In genomic region chr10:80433134-80433533, GRCh38 we compare ENCODE assay signal across 26 cellular contexts. TPM values are rescaled to one million over a fixed set of nuclear protein-coding genes. Genes with fewer than 3 reads are reported as not detected.
DNase-seq lines count a peak whose midpoint lies in the region; ATAC-seq, FAIRE-seq and TF ChIP-seq lines count a peak whose summit lies in the region.
"Had no signal": no experiment of that assay in that cellular context is flagged by ENCODE, and none has a peak within 500 bp of the region (broad histone marks: within the 10 kb centered on the region; RNA-seq: fewer than 3 reads in every experiment).

No MANE protein-coding gene starts in this region.

- H3K36me3 Mint-ChIP-seq in activated T-helper 17 cell treated with anti-CD3 and anti-CD28 coated beads, Interleukin-2, amount 50 U/mL, for 72 hours (ENCODE audit: low read depth) = no peaks in the 10 kb centered on the region
- H3K36me3 Mint-ChIP-seq in nephron progenitor cell (ENCODE audit: low read depth) = peaks cover 68% of the 10 kb centered on the region
- H3K36me3 Mint-ChIP-seq in activated CD4-positive, alpha-beta T cell treated with anti-CD3 and anti-CD28 coated beads for 36 hours (ENCODE audit: low read depth) = peaks cover 5% of the 10 kb centered on the region
- H3K36me3 Mint-ChIP-seq: CD14-positive monocyte had no signal

- DNase-seq in HepG2 (ENCODE audit: low spot score) = no peak
- no peak for DNase-seq in right lobe of liver
- DNase-seq in nephron progenitor cell = no peak
- no peak for DNase-seq in cardiac septum (ENCODE audit: low spot score)
- no peak for DNase-seq in kidney glomerular epithelial cell (lab: John Stamatoyannopoulos, UW)
- no peak for DNase-seq in activated CD4-positive, alpha-beta T cell treated with anti-CD3 and anti-CD28 coated beads for 36 hours
- no peak for DNase-seq in effector CD4-positive, alpha-beta T cell
- DNase-seq: ACHN; AML-193; BE2C; CD4-positive, alpha-beta T cell; CD8-positive, alpha-beta memory T cell; DMS 273 treated with DMSO at 0.1 percent for 48 hours; DMS79; EL; GDM1 had no signal

- no peak for TF ChIP-seq EP300 in HepG2 (IDR thresholded peaks at IDR 0.05; ENCODE audit: low read depth in 2 of 2, low read length in 2 of 2)
- no peak for TF ChIP-seq EP300 in HepG2 (CRISPR knock-in tag; IDR thresholded peaks at IDR 0.05; ENCODE audit: borderline replicate concordance)

- no peaks in the 10 kb centered on the region for H3K79me2 ChIP-seq in HepG2 (ENCODE audit: insufficient read depth, low read length)

- BruUV-seq in HepG2 (replicated peaks; lab: Mats Ljungman, UMichigan) = no TSS peak

- no peak overlapping the region for H3K4me3 Mint-ChIP-seq in activated T-helper 17 cell treated with anti-CD3 and anti-CD28 coated beads, Interleukin-2, amount 50 U/mL, for 72 hours
- no peak overlapping the region for H3K4me3 Mint-ChIP-seq in nephron progenitor cell
- no peak overlapping the region for H3K4me3 Mint-ChIP-seq in activated CD4-positive, alpha-beta T cell treated with anti-CD3 and anti-CD28 coated beads for 36 hours
- H3K4me3 Mint-ChIP-seq: CD14-positive monocyte; CD4-positive, alpha-beta T cell; CD8-positive, alpha-beta memory T cell; GM23338 had no signal

- TF ChIP-seq POLR2A in HepG2 (IDR thresholded peaks at IDR 0.05; ENCODE audit: insufficient read depth in 1 of 2, low read depth in 2 of 2, low read length in 2 of 2) (no peak), right lobe of liver (IDR thresholded peaks at IDR 0.05) (no peak)

- H3K27ac ChIP-seq in HepG2 (ENCODE audit: extremely low read length, insufficient read depth, low read length) (no peak overlapping the region), right lobe of liver (no peak overlapping the region)
- H3K27ac ChIP-seq: 22Rv1; BLaER1 treated with 17β-estradiol and CSF1 and Interleukin-3, amounts not matched to agents 10 nM and 100 nM had no signal

- H3K4me3 ChIP-seq in HepG2 (replicated peaks in 1 of 3; ENCODE audit: insufficient read depth in 1 of 3, low read depth in 2 of 3, low read length in 3 of 3) (no peak overlapping the region), right lobe of liver (no peak overlapping the region)
- H3K4me3 ChIP-seq: BLaER1 treated with 17β-estradiol and CSF1 and Interleukin-3, amounts not matched to agents 10 nM and 100 nM; GM12878; GM23338; HAP-1 had no signal

- H3K4me2 ChIP-seq in HepG2 (ENCODE audit: low read depth, low read length) = no peak overlapping the region
- H3K4me2 ChIP-seq: BLaER1 treated with 17β-estradiol and CSF1 and Interleukin-3, amounts not matched to agents 10 nM and 100 nM; GM23338 had no signal

- CTCF ChIA-PET in HepG2 (lab: Yijun Ruan, JAX; ENCODE audit: low intra/inter-chr PET ratio, low total read pairs) = no interaction called here
- CTCF ChIA-PET in activated CD4-positive, alpha-beta T cell treated with anti-CD3 and anti-CD28 coated beads for 36 hours (lab: Charles Lee) = interaction anchor here (0.6 to 2.0 kb wide), 3 partner anchors 12 to 1117 kb away, joined by 3 to 4 read pairs (median 4); no protein-coding TSS in a partner anchor

- H3K4me1 ChIP-seq in HepG2 (ENCODE audit: insufficient read depth, low read length) (no peaks in the 10 kb centered on the region), right lobe of liver (no peaks in the 10 kb centered on the region)
- H3K4me1 ChIP-seq: BE2C, HAP-1 had no signal

- peaks cover under 1 to 37% of the 10 kb centered on the region in 2 experiments for H3K36me3 ChIP-seq in HepG2 (replicated peaks in 1 of 2; ENCODE audit: control insufficient read depth in 1 of 2, insufficient read depth in 2 of 2, low read length in 2 of 2)
- H3K36me3 ChIP-seq in right lobe of liver = peaks cover 0 to 6% (median 3%) of the 10 kb centered on the region in 4 donors
- H3K36me3 ChIP-seq: BE2C, HAP-1 had no signal

- TF ChIP-seq CTCF in HepG2 (CRISPR knock-in tag; IDR thresholded peaks at IDR 0.05) = no peak
- no peak for TF ChIP-seq CTCF in right lobe of liver (IDR thresholded peaks at IDR 0.05)
- TF ChIP-seq CTCF in nephron progenitor cell (IDR thresholded peaks at IDR 0.05) = no peak

- H2AFZ ChIP-seq in HepG2 (ENCODE audit: low read length) = no peak overlapping the region
- H2AFZ ChIP-seq: GM23338 had no signal

- H3K27me3 ChIP-seq in HepG2 (ENCODE audit: control insufficient read depth in 1 of 2, insufficient read depth in 2 of 2, low read length in 2 of 2) (no peaks in the 10 kb centered on the region), right lobe of liver (no peaks in the 10 kb centered on the region)
- H3K27me3 ChIP-seq: BE2C; BLaER1 treated with 17β-estradiol and CSF1 and Interleukin-3, amounts not matched to agents 10 nM and 100 nM had no signal

- H4K20me1 ChIP-seq in HepG2 (ENCODE audit: insufficient read depth, low read length) = no peaks in the 10 kb centered on the region
- H4K20me1 ChIP-seq: BLaER1 treated with 17β-estradiol and CSF1 and Interleukin-3, amounts not matched to agents 10 nM and 100 nM had no signal

- intact Hi-C loops in HepG2 (cut with micrococcal nuclease; ENCODE audit: unreplicated experiment) (no loop called here), right lobe of liver (cut with DNase I) (no loop called here), cardiac septum (cut with DNase I) (no loop called here)
- intact Hi-C loops in activated CD4-positive, alpha-beta T cell treated with anti-CD3 and anti-CD28 coated beads for 36 hours (cut with DNase I, micrococcal nuclease) = no loop called here

- H3K27ac Mint-ChIP-seq in activated T-helper 17 cell treated with anti-CD3 and anti-CD28 coated beads, Interleukin-2, amount 50 U/mL, for 72 hours = peak overlapping the region; percentile 18
- H3K27ac Mint-ChIP-seq in nephron progenitor cell = peak overlapping the region; percentile 22
- H3K27ac Mint-ChIP-seq in activated CD4-positive, alpha-beta T cell treated with anti-CD3 and anti-CD28 coated beads for 36 hours = no peak overlapping the region
- H3K27ac Mint-ChIP-seq: CD4-positive, alpha-beta T cell; CD8-positive, alpha-beta memory T cell; GM23338 had no signal

- H3K9me3 ChIP-seq in HepG2 (ENCODE audit: low read length) (no peaks in the 10 kb centered on the region), right lobe of liver (no peaks in the 10 kb centered on the region)
- H3K9me3 ChIP-seq: BE2C; BLaER1 treated with 17β-estradiol and CSF1 and Interleukin-3, amounts not matched to agents 10 nM and 100 nM; HAP-1 had no signal

- no peak for FAIRE-seq in HepG2 (lab: Jason Lieb, UNC)
- FAIRE-seq: A204.1, D721Med, GM12878, GM19239 had no signal

- WGBS in HepG2 (ENCODE audit: low lambda C conversion rate) = 87% methylated on average over 3 of the region's 3 CpGs
- 60% methylated on average over 3 of the region's 3 CpGs for WGBS in right lobe of liver (ENCODE audit: insufficient coverage, low coverage, low lambda C conversion rate, missing lambda C conversion rate)

- H3K9me3 Mint-ChIP-seq in activated T-helper 17 cell treated with anti-CD3 and anti-CD28 coated beads, Interleukin-2, amount 50 U/mL, for 72 hours = no peaks in the 10 kb centered on the region
- H3K9me3 Mint-ChIP-seq in nephron progenitor cell = no peaks in the 10 kb centered on the region
- H3K9me3 Mint-ChIP-seq in activated CD4-positive, alpha-beta T cell treated with anti-CD3 and anti-CD28 coated beads for 36 hours (ENCODE audit: low read depth) = no peaks in the 10 kb centered on the region
- H3K9me3 Mint-ChIP-seq: CD14-positive monocyte; CD4-positive, alpha-beta T cell; CD8-positive, alpha-beta memory T cell; GM23338 had no signal

- POLR2A ChIA-PET in HepG2 (lab: Yijun Ruan, JAX) = no interaction called here
- POLR2A ChIA-PET in activated CD4-positive, alpha-beta T cell treated with anti-CD3 and anti-CD28 coated beads for 36 hours (lab: Charles Lee) = no interaction called here

- no peaks in the 10 kb centered on the region for H3K4me1 Mint-ChIP-seq in activated T-helper 17 cell treated with anti-CD3 and anti-CD28 coated beads, Interleukin-2, amount 50 U/mL, for 72 hours
- peaks cover 30% of the 10 kb centered on the region for H3K4me1 Mint-ChIP-seq in nephron progenitor cell
- H3K4me1 Mint-ChIP-seq in activated CD4-positive, alpha-beta T cell treated with anti-CD3 and anti-CD28 coated beads for 36 hours = no peaks in the 10 kb centered on the region
- H3K4me1 Mint-ChIP-seq: CD8-positive, alpha-beta memory T cell had no signal

- ATAC-seq in HepG2 = no peak
- no peak for ATAC-seq in right lobe of liver
- no peak for ATAC-seq in activated T-helper 17 cell treated with anti-CD3 and anti-CD28 coated beads, Interleukin-2, amount 50 U/mL, for 72 hours (replicated peaks)
- no peak for ATAC-seq in activated CD4-positive, alpha-beta T cell treated with anti-CD3 and anti-CD28 coated beads for 36 hours
- ATAC-seq: GM12878, GM23338 had no signal

- in situ Hi-C loops in HepG2 (cut with HindIII; ENCODE audit: extremely low pct_ligation_motif_present, low pct_unique_long_range_greater_than_20kb) = no loop called here

- no peak for TF ChIP-seq RAD21 in HepG2 (CRISPR knock-in tag; IDR thresholded peaks at IDR 0.05)

- H3K27me3 Mint-ChIP-seq in activated T-helper 17 cell treated with anti-CD3 and anti-CD28 coated beads, Interleukin-2, amount 50 U/mL, for 72 hours = peaks cover 4% of the 10 kb centered on the region
- no peaks in the 10 kb centered on the region for H3K27me3 Mint-ChIP-seq in nephron progenitor cell (ENCODE audit: low read depth, poor library complexity)
- H3K27me3 Mint-ChIP-seq in activated CD4-positive, alpha-beta T cell treated with anti-CD3 and anti-CD28 coated beads for 36 hours = no peaks in the 10 kb centered on the region
- H3K27me3 Mint-ChIP-seq: CD4-positive, alpha-beta T cell had no signal

- H3K9ac ChIP-seq in HepG2 (ENCODE audit: insufficient read depth, low read depth, low read length) = no peak overlapping the region
- H3K9ac ChIP-seq: BLaER1 treated with 17β-estradiol and CSF1 and Interleukin-3, amounts not matched to agents 10 nM and 100 nM had no signal

RNA-seq across cellular contexts. Expression of gene TSPAN14, which starts 21.0 kb away (rescaled TPM):
- total RNA-seq in HepG2 (2016; rRNA removed; fragmentation: Illumina TruSeq; extraction: Trizol) (17.4 and 24.1 TPM in 2 replicates), right lobe of liver (10 to 100 TPM; 22.1 to 39.0 (median 28.4) TPM), cardiac septum (20.1 TPM)
- 5.0 and 6.4 TPM in 2 replicates for total RNA-seq in HepG2 (2016; cell fraction: cytosol; rRNA removed; fragmentation: Illumina TruSeq; extraction: Trizol; ENCODE audit: low read depth)
- total RNA-seq in HepG2 (2016; cell fraction: insoluble cytoplasmic fraction; rRNA removed; fragmentation: Illumina TruSeq; extraction: Trizol) = 16.0 and 24.8 TPM in 2 replicates
- 15.7 and 18.1 TPM in 2 replicates for total RNA-seq in HepG2 (2016; cell fraction: membrane; rRNA removed; fragmentation: Illumina TruSeq; extraction: Trizol)
- total RNA-seq in HepG2 (2016; cell fraction: nucleus; rRNA removed; fragmentation: Illumina TruSeq; extraction: Trizol) = 28.9 and 38.5 TPM in 2 replicates
- polyA plus RNA-seq in HepG2 (2011; rRNA removed) = 73.8 and 80.6 TPM in 2 replicates
- 66.9 and 68.7 TPM in 2 replicates for polyA plus RNA-seq in HepG2 (2011; cell fraction: cytosol; rRNA removed)
- 64.3 and 75.0 TPM in 2 replicates for polyA plus RNA-seq in HepG2 (2011; cell fraction: nucleus; rRNA removed)
- 36.4 and 39.6 TPM in 2 replicates for polyA plus RNA-seq in HepG2 (2012)
- 6.7 and 7.8 TPM in 2 replicates for polyA plus RNA-seq in HepG2 (2016; cell fraction: cytosol; fragmentation: Illumina TruSeq; extraction: Trizol; ENCODE audit: low read depth)
- polyA plus RNA-seq in HepG2 (2016; cell fraction: insoluble cytoplasmic fraction; fragmentation: Illumina TruSeq; extraction: Trizol; ENCODE audit: low read depth) = 19.6 and 25.9 TPM in 2 replicates
- 15.4 and 16.2 TPM in 2 replicates for polyA plus RNA-seq in HepG2 (2016; cell fraction: membrane; fragmentation: Illumina TruSeq; extraction: Trizol; ENCODE audit: low read depth)
- 59.1 and 62.2 TPM in 2 replicates for polyA plus RNA-seq in HepG2 (2016; cell fraction: nucleus; fragmentation: Illumina TruSeq; extraction: Trizol; ENCODE audit: insufficient read depth, low read depth)
- polyA minus RNA-seq in HepG2 (2011; rRNA and poly(A)+ RNA removed; ENCODE audit: low replicate concordance) = 22.0 and 139 TPM in 2 replicates
- polyA minus RNA-seq in HepG2 (2011; cell fraction: cytosol; rRNA and poly(A)+ RNA removed) = 48.1 and 54.0 TPM in 2 replicates
- 39.9 and 48.0 TPM in 2 replicates for polyA minus RNA-seq in HepG2 (2011; cell fraction: nucleus; rRNA and poly(A)+ RNA removed)
- total RNA-seq in activated T-helper 17 cell treated with anti-CD3 and anti-CD28 coated beads, Interleukin-2, amount 50 U/mL, for 72 hours = 10 to 100 TPM; 61.9 to 64.5 TPM
- total RNA-seq in activated CD4-positive, alpha-beta T cell treated with anti-CD3 and anti-CD28 coated beads for 36 hours = 10 to 100 TPM; 37.6 to 43.8 TPM

RNA-seq across cellular contexts. Expression of gene PRXL2A, which starts 24.8 kb away (rescaled TPM):
- total RNA-seq in HepG2 (2016; rRNA removed; fragmentation: Illumina TruSeq; extraction: Trizol) (57.4 and 79.9 TPM in 2 replicates), right lobe of liver (10 to 100 TPM; 41.3 to 89.8 (median 80.5) TPM), cardiac septum (54.3 TPM)
- total RNA-seq in HepG2 (2016; cell fraction: cytosol; rRNA removed; fragmentation: Illumina TruSeq; extraction: Trizol; ENCODE audit: low read depth) = 61.0 and 61.6 TPM in 2 replicates
- total RNA-seq in HepG2 (2016; cell fraction: insoluble cytoplasmic fraction; rRNA removed; fragmentation: Illumina TruSeq; extraction: Trizol) = 60.4 and 81.6 TPM in 2 replicates
- total RNA-seq in HepG2 (2016; cell fraction: membrane; rRNA removed; fragmentation: Illumina TruSeq; extraction: Trizol) = 103 and 106 TPM in 2 replicates
- total RNA-seq in HepG2 (2016; cell fraction: nucleus; rRNA removed; fragmentation: Illumina TruSeq; extraction: Trizol) = 46.3 and 54.0 TPM in 2 replicates
- polyA plus RNA-seq in HepG2 (2011; rRNA removed) = 43.9 and 44.0 TPM in 2 replicates
- 30.6 and 48.5 TPM in 2 replicates for polyA plus RNA-seq in HepG2 (2011; cell fraction: cytosol; rRNA removed)
- 9.3 and 15.2 TPM in 2 replicates for polyA plus RNA-seq in HepG2 (2011; cell fraction: nucleus; rRNA removed)
- polyA plus RNA-seq in HepG2 (2012) = 75.8 and 86.2 TPM in 2 replicates
- polyA plus RNA-seq in HepG2 (2016; cell fraction: cytosol; fragmentation: Illumina TruSeq; extraction: Trizol; ENCODE audit: low read depth) = 96.8 and 103 TPM in 2 replicates
- 78.0 and 79.1 TPM in 2 replicates for polyA plus RNA-seq in HepG2 (2016; cell fraction: insoluble cytoplasmic fraction; fragmentation: Illumina TruSeq; extraction: Trizol; ENCODE audit: low read depth)
- polyA plus RNA-seq in HepG2 (2016; cell fraction: membrane; fragmentation: Illumina TruSeq; extraction: Trizol; ENCODE audit: low read depth) = 115 and 119 TPM in 2 replicates
- 101 and 103 TPM in 2 replicates for polyA plus RNA-seq in HepG2 (2016; cell fraction: nucleus; fragmentation: Illumina TruSeq; extraction: Trizol; ENCODE audit: insufficient read depth, low read depth)
- polyA minus RNA-seq in HepG2 (2011; rRNA and poly(A)+ RNA removed; ENCODE audit: low replicate concordance) = 10.9 and 11.9 TPM in 2 replicates
- 18.7 and 25.3 TPM in 2 replicates for polyA minus RNA-seq in HepG2 (2011; cell fraction: cytosol; rRNA and poly(A)+ RNA removed)
- 10.4 and 12.6 TPM in 2 replicates for polyA minus RNA-seq in HepG2 (2011; cell fraction: nucleus; rRNA and poly(A)+ RNA removed)
- total RNA-seq in activated T-helper 17 cell treated with anti-CD3 and anti-CD28 coated beads, Interleukin-2, amount 50 U/mL, for 72 hours = 1 to 10 TPM; 9.4 to 9.6 TPM
- total RNA-seq in activated CD4-positive, alpha-beta T cell treated with anti-CD3 and anti-CD28 coated beads for 36 hours = 10 to 100 TPM; 15.0 to 17.6 TPM
